11 cellular contexts compared by ENCODE assay signal in the genomic region with DNA sequence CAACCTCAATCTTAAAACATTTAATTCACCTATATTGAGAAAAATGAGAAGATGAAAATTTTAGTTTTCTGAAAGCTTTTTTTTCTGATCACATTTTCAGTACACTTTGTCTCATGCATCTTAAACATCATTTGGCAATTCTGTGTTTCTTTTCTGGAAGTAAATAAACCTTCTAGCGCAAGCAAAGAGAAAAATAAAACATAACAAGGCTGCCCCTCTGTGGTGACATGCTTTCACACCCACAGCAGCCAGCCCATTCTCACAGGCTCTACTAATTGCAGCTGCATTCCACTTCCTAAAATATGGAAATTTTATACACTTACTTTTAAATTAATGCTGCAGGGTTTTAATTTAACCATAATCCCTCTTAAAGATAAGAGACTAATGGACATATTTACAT.
A peak's percentile ranks its signal among the peaks of the same experiment; 100 is the strongest.
DNase-seq lines count a peak whose midpoint lies in the region; ATAC-seq and TF ChIP-seq lines count a peak whose summit lies in the region.
"Had no signal": no experiment of that assay in that cellular context is flagged by ENCODE, and none has a peak within 500 bp of the region (broad histone marks: within the 10 kb centered on the region; RNA-seq: fewer than 3 reads in every experiment).

No MANE protein-coding gene starts in this region.

- no peaks in the 10 kb centered on the region for H3K9me3 ChIP-seq in cardiac muscle cell (ENCODE audit: low read depth)
- no peaks in the 10 kb centered on the region for H3K9me3 ChIP-seq in right atrium auricular region
- no peaks in the 10 kb centered on the region for H3K9me3 ChIP-seq in upper lobe of right lung
- H3K9me3 ChIP-seq: spleen had no signal

- no peak for ATAC-seq in upper lobe of right lung
- no peak for ATAC-seq in HG03025 (IDR thresholded peaks at IDR 0.05; ENCODE audit: low FRiP score, unreplicated experiment)
- no peak for ATAC-seq in HG03175 (IDR thresholded peaks at IDR 0.05; ENCODE audit: unreplicated experiment)

- H3K4me1 ChIP-seq in cardiac muscle cell (ENCODE audit: low read depth) (peaks cover 10% of the 10 kb centered on the region), right atrium auricular region (no peaks in the 10 kb centered on the region), upper lobe of right lung (no peaks in the 10 kb centered on the region)
- H3K4me1 ChIP-seq: Caco-2, spleen had no signal

- H3K27me3 ChIP-seq in cardiac muscle cell (no peaks in the 10 kb centered on the region), right atrium auricular region (no peaks in the 10 kb centered on the region), upper lobe of right lung (no peaks in the 10 kb centered on the region)
- H3K27me3 ChIP-seq: spleen had no signal

- peak; percentile 43 for TF ChIP-seq CTCF in cardiac muscle cell (IDR thresholded peaks at IDR 0.05; ENCODE audit: low read depth, low read length)
- TF ChIP-seq CTCF in right atrium auricular region (IDR thresholded peaks at IDR 0.05) = peak in 1 of 2 donors; percentile 52
- TF ChIP-seq CTCF in upper lobe of right lung (IDR thresholded peaks at IDR 0.05) = peak; percentile 35

- intact Hi-C loops in upper lobe of right lung (cut with DNase I) = no loop called here

- H3K27ac ChIP-seq in cardiac muscle cell (no peak overlapping the region), right atrium auricular region (no peak overlapping the region), upper lobe of right lung (no peak overlapping the region)
- H3K27ac ChIP-seq: spleen had no signal

- no peaks in the 10 kb centered on the region for H3K36me3 ChIP-seq in cardiac muscle cell
- no peaks in the 10 kb centered on the region for H3K36me3 ChIP-seq in right atrium auricular region
- H3K36me3 ChIP-seq in upper lobe of right lung = no peaks in the 10 kb centered on the region
- H3K36me3 ChIP-seq: spleen had no signal

- DNase-seq in cardiac muscle cell (ENCODE audit: low read depth in 1 of 2, low spot score in 1 of 2) = peak; percentile 31 to 41
- DNase-seq in right atrium auricular region (ENCODE audit: low spot score) = no peak
- peak; percentile 6 for DNase-seq in amniotic epithelial cell (ENCODE audit: low read depth)
- peak; percentile 72 for DNase-seq in inferior parietal cortex (ENCODE audit: extremely low spot score)
- no peak for DNase-seq in upper lobe of right lung
- DNase-seq in foreskin melanocyte = no peak
- DNase-seq: activated CD4-positive, alpha-beta T cell treated with anti-CD3 and anti-CD28 coated beads for 4 hours; spleen had no signal

- H3K4me3 ChIP-seq in cardiac muscle cell (no peak overlapping the region), right atrium auricular region (no peak overlapping the region), upper lobe of right lung (no peak overlapping the region)
- H3K4me3 ChIP-seq: spleen had no signal

Comparison
In these comparisons a context has a peak if more than half of its experiments do, and no peak if none do; other contexts are left out.
1. DNase-seq: peak in cardiac muscle cell (2 of 2), amniotic epithelial cell (single experiment) and inferior parietal cortex (single experiment); none in right atrium auricular region (single experiment), upper lobe of right lung (single experiment) and foreskin melanocyte (single experiment).